Comparison of ENCODE assay signal across 8 cellular contexts in the genomic region with DNA sequence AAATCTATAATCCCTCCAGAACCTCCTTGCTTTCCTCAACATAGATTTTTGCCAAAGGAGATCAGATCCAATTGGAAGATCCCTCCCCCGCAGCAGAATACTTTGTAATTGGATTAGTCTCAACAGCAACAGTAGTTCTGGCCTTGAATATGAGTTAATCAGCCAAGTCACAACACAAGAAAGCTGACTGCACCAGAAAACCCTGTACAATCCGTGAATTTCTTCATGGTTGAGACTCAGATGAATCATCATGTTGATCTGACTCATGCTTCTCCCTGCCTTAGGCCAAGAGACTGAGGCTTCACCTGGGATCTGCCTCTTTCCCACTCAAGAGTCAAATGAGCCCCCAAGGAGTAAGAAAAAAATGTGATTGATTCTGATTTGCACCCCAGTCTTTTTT. TPM values are rescaled to one million over a fixed set of nuclear protein-coding genes. Genes with fewer than 3 reads are reported as not detected.
DNase-seq lines count a peak whose midpoint lies in the region; ATAC-seq and TF ChIP-seq lines count a peak whose summit lies in the region.
"Had no signal": no experiment of that assay in that cellular context is flagged by ENCODE, and none has a peak within 500 bp of the region (broad histone marks: within the 10 kb centered on the region; RNA-seq: fewer than 3 reads in every experiment).

No MANE protein-coding gene starts in this region.

- DNase-seq in Right ventricle myocardium inferior (ENCODE audit: missing footprints) (no peak), cardiac septum (ENCODE audit: low spot score) (no peak), fibroblast of the aortic adventitia (ENCODE audit: low read depth) (peak; percentile 96), posterior vena cava (ENCODE audit: low spot score) (no peak)
- no peak for DNase-seq in stimulated activated CD4-positive, alpha-beta T cell treated with anti-CD3 and anti-CD28 coated beads, Interleukin-4, amount 100 ng/mL, for 1 hour
- DNase-seq: Kasumi-1 had no signal

- no peak for TF ChIP-seq CTCF in fibroblast of the aortic adventitia (IDR thresholded peaks at IDR 0.05; ENCODE audit: insufficient read depth, low read length)

- ATAC-seq in Right ventricle myocardium inferior (peak; percentile 55), GM18520 (IDR thresholded peaks at IDR 0.05; ENCODE audit: unreplicated experiment) (no peak)

- H3K4me3 ChIP-seq in fibroblast of the aortic adventitia (ENCODE audit: low read depth, low read length), result no peak overlapping the region
- H3K4me3 ChIP-seq: BLaER1 treated with 17β-estradiol and CSF1 and Interleukin-3, amounts not matched to agents 10 nM and 100 nM had no signal

- intact Hi-C loops in Right ventricle myocardium inferior (cut with DNase I), result no loop called here
- intact Hi-C loops in cardiac septum (cut with DNase I), result no loop called here
- intact Hi-C loops in posterior vena cava (cut with DNase I), result no loop called here

RNA-seq across cellular contexts. Expression of gene METTL17, which starts 3.0 kb away (rescaled TPM):
- 44.5 TPM for total RNA-seq in Right ventricle myocardium inferior
- total RNA-seq in cardiac septum, result 34.6 TPM
- total RNA-seq in fibroblast of the aortic adventitia (ENCODE audit: low replicate concordance), result 17.3 and 44.2 TPM in 2 replicates
- 10 to 100 TPM; 30.1 to 33.5 TPM for total RNA-seq in posterior vena cava

RNA-seq across cellular contexts. Expression of gene SLC39A2, which starts 12.3 kb away (rescaled TPM):
- not detected for total RNA-seq in Right ventricle myocardium inferior
- not detected for total RNA-seq in cardiac septum
- total RNA-seq in fibroblast of the aortic adventitia (ENCODE audit: low replicate concordance), result 0.18 TPM in 1 of 2 replicates, not detected in the other
- 1 to 10 TPM in 1 of 2 donors, under 1 TPM in 1; 0.24 to 1.1 TPM for total RNA-seq in posterior vena cava

RNA-seq across cellular contexts. Expression of gene RNASE2, which starts 31.5 kb away (rescaled TPM):
- total RNA-seq in Right ventricle myocardium inferior (2.6 TPM), cardiac septum (0.89 TPM), fibroblast of the aortic adventitia (ENCODE audit: low replicate concordance) (not detected in 2 replicates), posterior vena cava (1 to 10 TPM; 3.7 to 9.7 TPM)

RNA-seq across cellular contexts. Expression of gene NDRG2, which starts 38.0 kb away (rescaled TPM):
- total RNA-seq in Right ventricle myocardium inferior (321 TPM), cardiac septum (304 TPM), fibroblast of the aortic adventitia (ENCODE audit: low replicate concordance) (1.8 and 10.5 TPM in 2 replicates), posterior vena cava (10 to 100 TPM; 78.0 to 80.7 TPM)

RNA-seq across cellular contexts. Expression of gene TPPP2, which starts 43.2 kb away (rescaled TPM):
- 1.1 TPM for total RNA-seq in Right ventricle myocardium inferior
- total RNA-seq in cardiac septum, result 0.73 TPM
- not detected in 2 replicates for total RNA-seq in fibroblast of the aortic adventitia (ENCODE audit: low replicate concordance)
- total RNA-seq in posterior vena cava, result not detected
